8 cellular contexts compared by ENCODE assay signal in genomic region chr20:63895202-63895885, GRCh38. TPM values are rescaled to one million over a fixed set of nuclear protein-coding genes. Genes with fewer than 3 reads are reported as not detected.
DNase-seq lines count a peak whose midpoint lies in the region; ATAC-seq and TF ChIP-seq lines count a peak whose summit lies in the region.

No MANE protein-coding gene starts in this region.

- H3K27me3 Mint-ChIP-seq in mesothelial cell of epicardium (ENCODE audit: low read depth): no peaks in the 10 kb centered on the region

- no peaks in the 10 kb centered on the region for H3K9me3 Mint-ChIP-seq in mesothelial cell of epicardium

- H3K4me3 Mint-ChIP-seq in mesothelial cell of epicardium: peak overlapping the region; percentile 87

- H3K36me3 Mint-ChIP-seq in mesothelial cell of epicardium: peaks cover 6% of the 10 kb centered on the region

- in situ Hi-C loops in astrocyte of the spinal cord (cut with HindIII; ENCODE audit: low sequenced_read_pairs): no loop called here
- in situ Hi-C loops in KBM-7 (cut with MboI; ENCODE audit: low pct_unique_long_range_greater_than_20kb, low sequenced_read_pairs): no loop called here

- H3K4me3 ChIP-seq in astrocyte of the spinal cord (ENCODE audit: low read depth, low read length): peak overlapping the region; percentile 64

- TF ChIP-seq CTCF in astrocyte of the spinal cord (IDR thresholded peaks at IDR 0.05; ENCODE audit: low read depth, low read length) (no peak), mesothelial cell of epicardium (IDR thresholded peaks at IDR 0.05; ENCODE audit: unreplicated experiment) (no peak)

- peak overlapping the region; percentile 97 for H3K27ac Mint-ChIP-seq in mesothelial cell of epicardium

- H3K4me1 Mint-ChIP-seq in mesothelial cell of epicardium: peaks cover 27% of the 10 kb centered on the region

- DNase-seq in DMS 273 (lab: John Stamatoyannopoulos, UW; ENCODE audit: unreplicated experiment): peak; percentile 56
- no peak for DNase-seq in DMS 273 treated with DMSO at 0.1 percent for 48 hours (lab: John Stamatoyannopoulos, UW)
- DNase-seq in astrocyte of the spinal cord (ENCODE audit: low read depth, low spot score): peak; percentile 4
- no peak for DNase-seq in mesothelial cell of epicardium (ENCODE audit: low spot score in 2 of 2, unreplicated experiment in 2 of 2)
- no peak for DNase-seq in SHP77 treated with DMSO at 0.1 percent for 48 hours (lab: John Stamatoyannopoulos, UW)
- DNase-seq in kidney tubule cell (ENCODE audit: low spot score): no peak
- no peak for DNase-seq in KBM-7

- peak; percentile 15 for ATAC-seq in HG03135 (IDR thresholded peaks at IDR 0.05; ENCODE audit: unreplicated experiment)

RNA-seq across cellular contexts. Expression of gene DNAJC5, which starts 0.4 kb away (rescaled TPM):
- total RNA-seq in mesothelial cell of epicardium: 40.6 to 43.2 TPM (median 41.6 TPM) in 3 replicates

RNA-seq across cellular contexts. Expression of gene TPD52L2, which starts 30.3 kb away (rescaled TPM):
- total RNA-seq in mesothelial cell of epicardium: 73.1 to 77.3 TPM (median 73.8 TPM) in 3 replicates

RNA-seq across cellular contexts. Expression of gene ABHD16B, which starts 34.0 kb away (rescaled TPM):
- not detected in 3 replicates for total RNA-seq in mesothelial cell of epicardium

Comparison
In these comparisons a context has a peak if more than half of its experiments do, and no peak if none do; other contexts are left out.
1. DNase-seq: peak in DMS 273 (single experiment) and astrocyte of the spinal cord (single experiment); none in DMS 273 treated with DMSO at 0.1 percent for 48 hours (single experiment), mesothelial cell of epicardium (0 of 2), SHP77 treated with DMSO at 0.1 percent for 48 hours (single experiment), kidney tubule cell (single experiment) and KBM-7 (single experiment).